In genomic region chr6:30821862-30822784, GRCh38 we compare ENCODE assay signal across 8 cellular contexts.
DNase-seq lines count a peak whose midpoint lies in the region; ATAC-seq and TF ChIP-seq lines count a peak whose summit lies in the region.

No MANE protein-coding gene starts in this region.

- intact Hi-C loops in activated CD4-positive, alpha-beta T cell treated with anti-CD3 and anti-CD28 coated beads, Interleukin-2, amount 10 ng/mL, durations not matched to agents 24 days and 14 days (cut with micrococcal nuclease): loop anchor here (1.0 kb wide), 1 partner anchor 55 kb away; no protein-coding TSS in a partner anchor
- intact Hi-C loops in activated T-helper 2 cell treated with anti-CD3 and anti-CD28 coated beads, Interferon-gamma antibody, Interleukin-2, Interleukin-4, amounts not matched to agents 10 μg/mL and 5 μg/mL and 100 μg/mL, durations not matched to agents 14 hours and 24 hours and 36 hours (cut with micrococcal nuclease): no loop called here

- H3K27ac ChIP-seq in coronary artery: peak overlapping the region; percentile 21 to 73
- H3K27ac ChIP-seq in muscle layer of colon (ENCODE audit: low read depth, low read length): peak overlapping the region; percentile 74

- peaks cover 4% of the 10 kb centered on the region for H3K9me3 Mint-ChIP-seq in activated CD4-positive, alpha-beta T cell treated with anti-CD3 and anti-CD28 coated beads, Interleukin-2, amount 10 ng/mL, durations not matched to agents 24 days and 14 days
- H3K9me3 Mint-ChIP-seq in activated T-helper 2 cell treated with anti-CD3 and anti-CD28 coated beads, Interferon-gamma antibody, Interleukin-2, Interleukin-4, amounts not matched to agents 10 μg/mL and 5 μg/mL and 100 μg/mL, durations not matched to agents 14 hours and 24 hours and 36 hours: peaks cover 2% of the 10 kb centered on the region

- TF ChIP-seq CTCF in coronary artery (IDR thresholded peaks at IDR 0.05): peak; percentile 14

- H3K27ac Mint-ChIP-seq in activated CD4-positive, alpha-beta T cell treated with anti-CD3 and anti-CD28 coated beads, Interleukin-2, amount 10 ng/mL, durations not matched to agents 24 days and 14 days: peak overlapping the region; percentile 77
- H3K27ac Mint-ChIP-seq in activated T-helper 2 cell treated with anti-CD3 and anti-CD28 coated beads, Interferon-gamma antibody, Interleukin-2, Interleukin-4, amounts not matched to agents 10 μg/mL and 5 μg/mL and 100 μg/mL, durations not matched to agents 14 hours and 24 hours and 36 hours: no peak overlapping the region

- peaks cover 11% of the 10 kb centered on the region for H3K4me1 ChIP-seq in muscle layer of colon (ENCODE audit: insufficient read depth, low read length)

- no peak overlapping the region for H3K4me3 ChIP-seq in coronary artery
- H3K4me3 ChIP-seq in muscle layer of colon (ENCODE audit: low read depth in 1 of 2, low read length in 2 of 2): no peak overlapping the region

- no peaks in the 10 kb centered on the region for H3K27me3 ChIP-seq in muscle layer of colon (ENCODE audit: control insufficient read depth in 1 of 2, insufficient read depth in 2 of 2, low read length in 2 of 2)

- H3K36me3 ChIP-seq in muscle layer of colon (ENCODE audit: insufficient read depth, low read length): no peaks in the 10 kb centered on the region

- DNase-seq in activated CD4-positive, alpha-beta T cell treated with anti-CD3 and anti-CD28 coated beads, Interleukin-2, amount 10 ng/mL, durations not matched to agents 24 days and 14 days: peak; percentile 75
- DNase-seq in activated CD4-positive, alpha-beta T cell treated with anti-CD3 and anti-CD28 coated beads for 1 hour: no peak
- peak; percentile 27 for DNase-seq in NCI-H2227 (lab: John Stamatoyannopoulos, UW; ENCODE audit: unreplicated experiment)
- DNase-seq in coronary artery (ENCODE audit: low spot score): no peak
- DNase-seq in activated T-helper 2 cell treated with anti-CD3 and anti-CD28 coated beads, Interferon-gamma antibody, Interleukin-2, Interleukin-4, amounts not matched to agents 10 μg/mL and 5 μg/mL and 100 μg/mL, durations not matched to agents 14 hours and 24 hours and 36 hours (ENCODE audit: low spot score): no peak
- DNase-seq in activated CD8-positive, alpha-beta memory T cell treated with anti-CD3 and anti-CD28 coated beads, Interleukin-2, amount 50 U/mL, for 48 hours: no peak

- no peak overlapping the region for H3K9ac ChIP-seq in muscle layer of colon (ENCODE audit: low read length)

- peaks cover 59% of the 10 kb centered on the region for H3K36me3 Mint-ChIP-seq in activated CD4-positive, alpha-beta T cell treated with anti-CD3 and anti-CD28 coated beads, Interleukin-2, amount 10 ng/mL, durations not matched to agents 24 days and 14 days (ENCODE audit: low read depth)
- H3K36me3 Mint-ChIP-seq in activated T-helper 2 cell treated with anti-CD3 and anti-CD28 coated beads, Interferon-gamma antibody, Interleukin-2, Interleukin-4, amounts not matched to agents 10 μg/mL and 5 μg/mL and 100 μg/mL, durations not matched to agents 14 hours and 24 hours and 36 hours (ENCODE audit: low read depth): peaks cover 47% of the 10 kb centered on the region

- H3K27me3 Mint-ChIP-seq in activated CD4-positive, alpha-beta T cell treated with anti-CD3 and anti-CD28 coated beads, Interleukin-2, amount 10 ng/mL, durations not matched to agents 24 days and 14 days: no peaks in the 10 kb centered on the region
- H3K27me3 Mint-ChIP-seq in activated T-helper 2 cell treated with anti-CD3 and anti-CD28 coated beads, Interferon-gamma antibody, Interleukin-2, Interleukin-4, amounts not matched to agents 10 μg/mL and 5 μg/mL and 100 μg/mL, durations not matched to agents 14 hours and 24 hours and 36 hours (ENCODE audit: low read depth): no peaks in the 10 kb centered on the region

- H3K4me3 Mint-ChIP-seq in activated CD4-positive, alpha-beta T cell treated with anti-CD3 and anti-CD28 coated beads, Interleukin-2, amount 10 ng/mL, durations not matched to agents 24 days and 14 days: no peak overlapping the region
- H3K4me3 Mint-ChIP-seq in activated T-helper 2 cell treated with anti-CD3 and anti-CD28 coated beads, Interferon-gamma antibody, Interleukin-2, Interleukin-4, amounts not matched to agents 10 μg/mL and 5 μg/mL and 100 μg/mL, durations not matched to agents 14 hours and 24 hours and 36 hours (ENCODE audit: low read depth): no peak overlapping the region

- no peaks in the 10 kb centered on the region for H3K9me3 ChIP-seq in muscle layer of colon (ENCODE audit: low read length)

- no peak for ATAC-seq in HG03175 (IDR thresholded peaks at IDR 0.05; ENCODE audit: unreplicated experiment)

- peaks cover 67% of the 10 kb centered on the region for H3K4me1 Mint-ChIP-seq in activated CD4-positive, alpha-beta T cell treated with anti-CD3 and anti-CD28 coated beads, Interleukin-2, amount 10 ng/mL, durations not matched to agents 24 days and 14 days
- peaks cover 55% of the 10 kb centered on the region for H3K4me1 Mint-ChIP-seq in activated T-helper 2 cell treated with anti-CD3 and anti-CD28 coated beads, Interferon-gamma antibody, Interleukin-2, Interleukin-4, amounts not matched to agents 10 μg/mL and 5 μg/mL and 100 μg/mL, durations not matched to agents 14 hours and 24 hours and 36 hours (ENCODE audit: low read depth)

Comparison
In these comparisons a context has a peak if more than half of its experiments do, and no peak if none do; other contexts are left out.
1. DNase-seq: peak in activated CD4-positive, alpha-beta T cell treated with anti-CD3 and anti-CD28 coated beads, Interleukin-2, amount 10 ng/mL, durations not matched to agents 24 days and 14 days (single experiment) and NCI-H2227 (single experiment); none in activated CD4-positive, alpha-beta T cell treated with anti-CD3 and anti-CD28 coated beads for 1 hour (single experiment), coronary artery (single experiment), activated T-helper 2 cell treated with anti-CD3 and anti-CD28 coated beads, Interferon-gamma antibody, Interleukin-2, Interleukin-4, amounts not matched to agents 10 μg/mL and 5 μg/mL and 100 μg/mL, durations not matched to agents 14 hours and 24 hours and 36 hours (single experiment) and activated CD8-positive, alpha-beta memory T cell treated with anti-CD3 and anti-CD28 coated beads, Interleukin-2, amount 50 U/mL, for 48 hours (single experiment).